ENCODE assay signal across 16 cellular contexts in genomic region chr20:37382539-37383120, GRCh38. TPM values are rescaled to one million over a fixed set of nuclear protein-coding genes. Genes with fewer than 3 reads are reported as not detected.
DNase-seq lines count a peak whose midpoint lies in the region; ATAC-seq, FAIRE-seq and TF ChIP-seq lines count a peak whose summit lies in the region.
"Had no signal": no experiment of that assay in that cellular context is flagged by ENCODE, and none has a peak within 500 bp of the region (broad histone marks: within the 10 kb centered on the region; RNA-seq: fewer than 3 reads in every experiment).

No MANE protein-coding gene starts in this region.

- TF ChIP-seq RAD21 in GM12878 (IDR thresholded peaks at IDR 0.05; ENCODE audit: insufficient read depth, low read depth, low read length), result no peak

- no peaks in the 10 kb centered on the region for H3K9me2 ChIP-seq in GM23248 (ENCODE audit: insufficient read depth)

- H3K27me3 ChIP-seq in GM23248 (replicated peaks; ENCODE audit: insufficient read depth) (no peaks in the 10 kb centered on the region), GM12878 (replicated peaks in 1 of 2; ENCODE audit: control insufficient read depth in 2 of 2, insufficient read depth in 2 of 2, low read length in 1 of 2) (no peaks in the 10 kb centered on the region)
- H3K27me3 ChIP-seq: heart left ventricle had no signal

- POLR2A ChIA-PET in GM12878 (lab: Charles Lee), result interaction anchor here (1.0 to 3.0 kb wide), 7 partner anchors 35 to 112 kb away, joined by 3 to 13 read pairs (median 5); partner anchors contain the start of genes MANBAL and SRC

- no peak for ATAC-seq in GM12878
- ATAC-seq: left lung had no signal

- TF ChIP-seq CTCF in GM12878 (IDR thresholded peaks at IDR 0.05 in 2 of 3, conservative IDR thresholded peaks at IDR 0.05 in 1 of 3; ENCODE audit: control insufficient read depth in 2 of 3, extremely low read depth in 1 of 3, insufficient read depth in 1 of 3, low read depth in 3 of 3, low read length in 3 of 3) (no peak), nephron (IDR thresholded peaks at IDR 0.05; ENCODE audit: unreplicated experiment in 3 of 3) (no peak)

- peak overlapping the region in 2 of 3 experiments; percentile 30 to 66 for H3K27ac Mint-ChIP-seq in nephron

- H2AFZ ChIP-seq in GM23248 (no peak overlapping the region), GM12878 (ENCODE audit: control insufficient read depth, low read depth, low read length) (no peak overlapping the region)

- intact Hi-C loops in GM12878 (cut with micrococcal nuclease; ENCODE audit: unreplicated experiment), result loop anchor here (1.0 to 5.0 kb wide), 2 partner anchors 45 to 93 kb away; partner anchors contain the start of gene MANBAL

- H3K4me2 ChIP-seq in GM23248 (ENCODE audit: unreplicated experiment) (no peak overlapping the region), GM12878 (ENCODE audit: control insufficient read depth, insufficient read depth) (no peak overlapping the region)

- H3K4me1 ChIP-seq in GM23248 (ENCODE audit: insufficient read depth) (peaks cover 12% of the 10 kb centered on the region; the same call in 1 of the 2 replicates), GM12878 (ENCODE audit: control insufficient read depth, insufficient read depth, low read length) (peaks cover 36% of the 10 kb centered on the region)

- H3K79me2 ChIP-seq in GM23248 (ENCODE audit: insufficient read depth) (peaks cover 36% of the 10 kb centered on the region), GM12878 (ENCODE audit: control insufficient read depth, insufficient read depth, low read length) (peaks cover 24% of the 10 kb centered on the region)

- peaks cover 13% of the 10 kb centered on the region; the same call in 1 of the 2 replicates for H3F3A ChIP-seq in GM23248 (ENCODE audit: insufficient read depth)

- H3K27me3 Mint-ChIP-seq in nephron (ENCODE audit: low read depth), result no peaks in the 10 kb centered on the region

- H3K36me3 ChIP-seq in GM23248 (ENCODE audit: low read depth) (no peaks in the 10 kb centered on the region), GM12878 (ENCODE audit: control insufficient read depth in 2 of 2, insufficient read depth in 2 of 2, low read length in 1 of 2) (peaks cover 20 to 57% of the 10 kb centered on the region in 2 experiments; a peak in 3 of 4 replicates)

- H3K4me3 Mint-ChIP-seq in nephron, result peak overlapping the region; percentile 58 to 76 (median 72)

- in situ Hi-C loops in GM23248 (cut with MboI) (loop anchor here (10.0 kb wide), 1 partner anchor 98 kb away; the partner anchor contains the start of gene MANBAL), GM12878 (cut with MboI) (loop anchor here (5.0 kb wide), 1 partner anchor 110 kb away; no protein-coding TSS in a partner anchor)

- RAD21 ChIA-PET in GM12878 (lab: Charles Lee; ENCODE audit: unreplicated experiment), result interaction anchor here (0.7 to 5.2 kb wide), 10 partner anchors 10 to 111 kb away, joined by 3 to 28 read pairs (median 5); partner anchors contain the start of gene MANBAL

- peak; percentile 31 for FAIRE-seq in GM12878 (lab: Jason Lieb, UNC)
- FAIRE-seq: endometrium had no signal

- no peak for TF ChIP-seq POLR2A in GM12878 (IDR thresholded peaks at IDR 0.05; ENCODE audit: low read depth, low read length)

- SMC1A ChIA-PET in GM12878 (lab: Charles Lee; ENCODE audit: uncharacterized antibody, unreplicated experiment), result interaction anchor here (0.6 to 5.9 kb wide), 7 partner anchors 8 to 112 kb away, joined by 3 to 37 read pairs (median 4); no protein-coding TSS in a partner anchor

- no peaks in the 10 kb centered on the region for H3K9me3 Mint-ChIP-seq in nephron

- DNase-seq in CD1c-positive myeloid dendritic cell (ENCODE audit: extremely low spot score) (peak; percentile 42), GM23248 (no peak), GM12878 (ENCODE audit: low read depth, low spot score) (no peak), mesenteric fat pad (ENCODE audit: low spot score) (no peak), NCI-H1930 (lab: John Stamatoyannopoulos, UW) (no peak), MV-4-11 (lab: John Stamatoyannopoulos, UW) (no peak)
- DNase-seq: activated CD4-positive, alpha-beta T cell treated with anti-CD3 and anti-CD28 coated beads for 48 hours; anterior cingulate cortex; DMS 273 treated with DMSO at 0.1 percent for 48 hours; GOT3; NCI-H1417 treated with DMSO at 0.1 percent for 48 hours; stimulated activated naive CD4-positive, alpha-beta T cell had no signal

- peaks cover 27% of the 10 kb centered on the region for H3K36me3 Mint-ChIP-seq in nephron (ENCODE audit: low read depth)

- peaks cover 6% of the 10 kb centered on the region for H3K4me1 Mint-ChIP-seq in nephron

- H3K9me3 ChIP-seq in GM23248 (ENCODE audit: low read depth) (no peaks in the 10 kb centered on the region), GM12878 (replicated peaks; ENCODE audit: control insufficient read depth, insufficient read depth, low read length) (no peaks in the 10 kb centered on the region)
- H3K9me3 ChIP-seq: heart left ventricle, left lung had no signal

- H3K27ac ChIP-seq in GM23248 (peak overlapping the region; percentile 60), GM12878 (ENCODE audit: control insufficient read depth, insufficient read depth) (peak overlapping the region; percentile 35)
- H3K27ac ChIP-seq: heart left ventricle, left lung had no signal

- no TSS peak for BruUV-seq in GM12878 (replicated peaks; lab: Mats Ljungman, UMichigan)

- H3K4me3 ChIP-seq in GM23248 (no peak overlapping the region), GM12878 (no peak overlapping the region)
- H3K4me3 ChIP-seq: heart left ventricle, left lung had no signal

- H4K20me1 ChIP-seq in GM23248 (ENCODE audit: insufficient read depth), result no peaks in the 10 kb centered on the region
- H4K20me1 ChIP-seq in GM12878 (ENCODE audit: control insufficient read depth, insufficient read depth), result no peaks in the 10 kb centered on the region

- CTCF ChIA-PET in GM12878 (lab: Yijun Ruan, JAX), result interaction anchor here (1.8 to 5.3 kb wide), 9 partner anchors 11 to 151 kb away, joined by 5 to 44 read pairs (median 12); partner anchors contain the start of gene MANBAL

- WGBS in GM23248 (ENCODE audit: low coverage in 1 of 2, low lambda C conversion rate in 2 of 2, missing lambda C conversion rate in 2 of 2), 2 experiments, result 84% methylated on average over 10 of the region's 10 CpGs
- WGBS in GM12878 (ENCODE audit: insufficient coverage, insufficient replicate concordance, low lambda C conversion rate, missing lambda C conversion rate), result 72% methylated on average over 9 of the region's 10 CpGs

- H3K9ac ChIP-seq in GM23248, result peak overlapping the region; percentile 49; the same call in 1 of the 2 replicates
- no peak overlapping the region for H3K9ac ChIP-seq in GM12878 (ENCODE audit: control insufficient read depth, insufficient read depth, low read length)

- TF ChIP-seq EP300 in GM12878 (IDR thresholded peaks at IDR 0.05; ENCODE audit: borderline replicate concordance in 1 of 2, control insufficient read depth in 1 of 2, low read depth in 2 of 2, low read length in 2 of 2), result no peak

TF ChIP-seq in GM12878, 131 proteins besides CTCF, POLR2A, EP300 and RAD21:
- TF ChIP-seq ZNF24 (IDR thresholded peaks at IDR 0.05) (peak; percentile 87), DPF2 (IDR thresholded peaks at IDR 0.05) (0 out of 2 replicates have a peak, but pooled peaks have one; percentile 21), RUNX3 (IDR thresholded peaks at IDR 0.05; ENCODE audit: low read length) (no peak)
TF ChIP-seq in GM12878: peak in this region for 2.

RNA-seq across cellular contexts. Expression of gene SRC, which starts 36.7 kb away (rescaled TPM):
- 28.6 and 29.8 TPM in 2 replicates for total RNA-seq in GM23248 (2014; rRNA removed; shearing (Covaris generic))
- polyA plus RNA-seq in GM23248 (2016; fragmentation: Nextera tagmentation; extraction: Ambion mirVana) (13.9 and 17.0 TPM in 2 replicates), GM12878 (2011; rRNA removed) (18.4 and 32.0 TPM in 2 replicates), GM12878 (2014; fragmentation: Illumina TruSeq; extraction: Trizol) (20.3 and 33.1 TPM in 2 replicates), GM12878 (2014; fragmentation: Nextera tagmentation; extraction: Ambion mirVana) (under 1 TPM; 0.60 to 0.85 TPM), GM12878 (2014; rRNA removed) (47.1 and 61.4 TPM in 2 replicates), GM12878 (2016; fragmentation: Nextera tagmentation; extraction: Ambion mirVana) (10 to 100 TPM; 26.9 TPM)
- 118 and 148 TPM in 2 replicates for total RNA-seq in GM12878 (2013; cell fraction: nucleolus; rRNA removed)
- total RNA-seq in GM12878 (2014; rRNA removed) (22.1 and 27.4 TPM in 2 replicates), GM12878 (2014; rRNA removed; fragmentation: Illumina TruSeq; extraction: Trizol) (19.3 and 20.0 TPM in 2 replicates), GM12878 (2021) (63.5 and 71.3 TPM in 2 replicates), mesenteric fat pad (23.9 TPM)
- 15.0 TPM for polyA plus RNA-seq in GM12878 (2011; ENCODE audit: low read depth)
- 41.3 and 47.7 TPM in 2 replicates for polyA plus RNA-seq in GM12878 (2011; cell fraction: cytosol; rRNA removed)
- 185 and 196 TPM in 2 replicates for polyA plus RNA-seq in GM12878 (2011; cell fraction: nucleus; rRNA removed)
- polyA plus RNA-seq in GM12878 (2012), result 25.3 and 26.0 TPM in 2 replicates
- polyA minus RNA-seq in GM12878 (2011; rRNA and poly(A)+ RNA removed), result 41.8 and 64.6 TPM in 2 replicates
- polyA minus RNA-seq in GM12878 (2011; cell fraction: cytosol; rRNA and poly(A)+ RNA removed), result 22.9 and 30.8 TPM in 2 replicates
- polyA minus RNA-seq in GM12878 (2011; cell fraction: nucleus; rRNA and poly(A)+ RNA removed), result 42.9 and 73.0 TPM in 2 replicates
